ENCODE assay signal across 10 cellular contexts in genomic region chr13:106917024-106917491, GRCh38.
DNase-seq lines count a peak whose midpoint lies in the region; ATAC-seq and TF ChIP-seq lines count a peak whose summit lies in the region.
"Had no signal": no experiment of that assay in that cellular context is flagged by ENCODE, and none has a peak within 500 bp of the region (broad histone marks: within the 10 kb centered on the region; RNA-seq: fewer than 3 reads in every experiment).

No MANE protein-coding gene starts in this region.

- H3K9me3 ChIP-seq in left lung, result no peaks in the 10 kb centered on the region

- peaks cover 0 to 10% of the 10 kb centered on the region in 2 donors for H3K27me3 ChIP-seq in left lung

- H3K4me3 ChIP-seq in left lung, result peak overlapping the region; percentile 46 to 65

- no peak for TF ChIP-seq CTCF in left lung (IDR thresholded peaks at IDR 0.05)

- H3K36me3 Mint-ChIP-seq in central memory CD8-positive, alpha-beta T cell (ENCODE audit: insufficient read depth), result peaks cover 5% of the 10 kb centered on the region
- no peaks in the 10 kb centered on the region for H3K36me3 Mint-ChIP-seq in stimulated activated effector memory CD8-positive, alpha-beta T cell treated with anti-CD3 and anti-CD28 coated beads, Interleukin-12 subunit alpha, Interleukin-12 subunit beta, amount 100 ng/mL, for 72 hours

- H3K9me3 Mint-ChIP-seq in central memory CD8-positive, alpha-beta T cell, result no peaks in the 10 kb centered on the region
- H3K9me3 Mint-ChIP-seq in stimulated activated effector memory CD8-positive, alpha-beta T cell treated with anti-CD3 and anti-CD28 coated beads, Interleukin-12 subunit alpha, Interleukin-12 subunit beta, amount 100 ng/mL, for 72 hours, result peaks cover 3% of the 10 kb centered on the region

- H3K27ac ChIP-seq in left lung, result peak overlapping the region; percentile 76 to 88

- peaks cover 23% of the 10 kb centered on the region for H3K27me3 Mint-ChIP-seq in central memory CD8-positive, alpha-beta T cell

- peak; percentile 24 for DNase-seq in GM03348 (ENCODE audit: low spot score)
- DNase-seq in central memory CD8-positive, alpha-beta T cell (ENCODE audit: low spot score in 2 of 2), result no peak
- no peak for DNase-seq in left lung
- no peak for DNase-seq in stimulated activated effector memory CD8-positive, alpha-beta T cell treated with anti-CD3 and anti-CD28 coated beads, Interleukin-12 subunit alpha, Interleukin-12 subunit beta, amount 100 ng/mL, for 72 hours (ENCODE audit: low spot score in 2 of 2)
- no peak for DNase-seq in activated gamma-delta T cell (lab: John Stamatoyannopoulos, UW)
- no peak for DNase-seq in activated CD8-positive, alpha-beta memory T cell treated with anti-CD3 and anti-CD28 coated beads, Interleukin-2, amount 50 U/mL, for 4 hours
- DNase-seq: activated CD4-positive, alpha-beta T cell treated with anti-CD3 and anti-CD28 coated beads, Interleukin-2, amount 50 U/mL, for 48 hours; OCI-M1 had no signal

- H3K27ac Mint-ChIP-seq in central memory CD8-positive, alpha-beta T cell (ENCODE audit: low read depth), result no peak overlapping the region
- H3K27ac Mint-ChIP-seq in stimulated activated effector memory CD8-positive, alpha-beta T cell treated with anti-CD3 and anti-CD28 coated beads, Interleukin-12 subunit alpha, Interleukin-12 subunit beta, amount 100 ng/mL, for 72 hours, result no peak overlapping the region

- ATAC-seq in central memory CD8-positive, alpha-beta T cell (replicated peaks; ENCODE audit: extremely low read depth, poor library complexity, severe bottlenecking), result no peak
- peak; percentile 6 for ATAC-seq in left lung
- no peak for ATAC-seq in stimulated activated effector memory CD8-positive, alpha-beta T cell treated with anti-CD3 and anti-CD28 coated beads, Interleukin-12 subunit alpha, Interleukin-12 subunit beta, amount 100 ng/mL, for 72 hours
- ATAC-seq in HG03025 (IDR thresholded peaks at IDR 0.05; ENCODE audit: low FRiP score, unreplicated experiment), result no peak
- no peak for ATAC-seq in HG02623 (IDR thresholded peaks at IDR 0.05; ENCODE audit: unreplicated experiment)

- peaks cover 0 to 6% of the 10 kb centered on the region in 2 donors for H3K4me1 ChIP-seq in left lung

- H3K4me3 Mint-ChIP-seq in central memory CD8-positive, alpha-beta T cell, result peak overlapping the region; percentile 60
- H3K4me3 Mint-ChIP-seq in stimulated activated effector memory CD8-positive, alpha-beta T cell treated with anti-CD3 and anti-CD28 coated beads, Interleukin-12 subunit alpha, Interleukin-12 subunit beta, amount 100 ng/mL, for 72 hours, result peak overlapping the region; percentile 55

- no peaks in the 10 kb centered on the region for H3K36me3 ChIP-seq in left lung

- intact Hi-C loops in left lung (cut with DNase I), result loop anchor here in 1 of 2 donors (10.0 kb wide), 1 partner anchor 382 kb away; the partner anchor contains the start of gene EFNB2

- H3K4me1 Mint-ChIP-seq in central memory CD8-positive, alpha-beta T cell, result no peaks in the 10 kb centered on the region
- no peaks in the 10 kb centered on the region for H3K4me1 Mint-ChIP-seq in stimulated activated effector memory CD8-positive, alpha-beta T cell treated with anti-CD3 and anti-CD28 coated beads, Interleukin-12 subunit alpha, Interleukin-12 subunit beta, amount 100 ng/mL, for 72 hours
